ENCODE assay signal across 8 cellular contexts in the genomic region with DNA sequence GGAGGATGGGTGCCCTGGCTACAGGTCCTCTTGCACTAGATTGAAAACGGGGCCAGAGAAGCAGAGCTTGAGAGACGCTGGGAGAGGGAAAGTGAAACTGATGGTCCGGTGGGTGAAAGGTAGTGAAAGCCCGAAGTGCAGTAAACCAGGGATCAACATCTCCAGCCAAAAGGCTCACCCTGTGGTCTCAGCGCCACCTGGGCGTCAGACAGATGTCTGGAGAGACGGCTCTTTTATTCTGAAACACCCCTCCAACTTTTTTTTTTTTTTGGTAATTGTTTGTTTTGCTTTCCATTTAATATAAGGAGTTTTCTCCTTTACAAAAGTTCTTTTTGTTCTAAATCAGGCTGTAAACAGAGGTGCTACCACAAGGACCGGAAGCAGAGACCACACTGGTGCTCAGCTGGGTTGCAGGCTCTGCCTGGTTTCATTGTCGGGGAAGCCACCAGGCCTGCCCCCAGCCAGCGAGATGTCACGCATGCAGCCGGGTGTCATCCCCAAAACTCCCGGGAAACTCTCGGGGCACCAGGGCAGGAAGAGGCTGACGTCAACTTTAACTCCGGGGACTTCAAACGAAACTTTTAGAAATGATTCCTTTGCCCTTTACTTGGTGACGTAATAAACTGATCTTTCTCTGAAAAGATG. TPM values are rescaled to one million over a fixed set of nuclear protein-coding genes. Genes with fewer than 3 reads are reported as not detected.
DNase-seq lines count a peak whose midpoint lies in the region; ATAC-seq lines count a peak whose summit lies in the region.

No MANE protein-coding gene starts in this region.

- H3K27me3 Mint-ChIP-seq in naive thymus-derived CD4-positive, alpha-beta T cell = no peaks in the 10 kb centered on the region

- H3K9ac ChIP-seq in duodenal mucosa (ENCODE audit: low read depth in 1 of 2, low read length in 2 of 2) = peak overlapping the region; percentile 67 to 78
- H3K9ac ChIP-seq in subcutaneous abdominal adipose tissue (ENCODE audit: low read length in 5 of 5) = peak overlapping the region; percentile 26 to 75 (median 70)

- H3K36me3 ChIP-seq in duodenal mucosa (ENCODE audit: control insufficient read depth in 1 of 2, insufficient read depth in 2 of 2, low read length in 2 of 2) (no peaks in the 10 kb centered on the region), subcutaneous abdominal adipose tissue (ENCODE audit: control insufficient read depth in 5 of 5, insufficient read depth in 5 of 5, low read length in 5 of 5) (no peaks in the 10 kb centered on the region)
- H3K36me3 ChIP-seq in naive thymus-derived CD4-positive, alpha-beta T cell (ENCODE audit: control insufficient read depth in 2 of 3, insufficient read depth in 3 of 3, low read length in 3 of 3) = no peaks in the 10 kb centered on the region

- H3K4me1 ChIP-seq in duodenal mucosa (ENCODE audit: control insufficient read depth in 1 of 2, insufficient read depth in 2 of 2, low read length in 2 of 2) (peaks cover 28 to 38% of the 10 kb centered on the region in 2 donors), subcutaneous abdominal adipose tissue (ENCODE audit: control insufficient read depth in 5 of 5, insufficient read depth in 5 of 5, low read length in 5 of 5) (peaks cover 2 to 47% (median 36%) of the 10 kb centered on the region in 5 donors)
- H3K4me1 ChIP-seq in naive thymus-derived CD4-positive, alpha-beta T cell (ENCODE audit: control insufficient read depth in 2 of 2, insufficient read depth in 2 of 2, low read length in 2 of 2) = peaks cover 52 to 54% of the 10 kb centered on the region in 2 donors

- H3K9me3 Mint-ChIP-seq in naive thymus-derived CD4-positive, alpha-beta T cell = no peaks in the 10 kb centered on the region

- peak overlapping the region; percentile 94 to 99 (median 97) for H3K27ac Mint-ChIP-seq in naive thymus-derived CD4-positive, alpha-beta T cell

- H3K27ac ChIP-seq in duodenal mucosa (ENCODE audit: low read depth, low read length) = peak overlapping the region; percentile 34
- peak overlapping the region; percentile 79 for H3K27ac ChIP-seq in naive thymus-derived CD4-positive, alpha-beta T cell (ENCODE audit: low read depth, low read length)
- peak overlapping the region; percentile 71 for H3K27ac ChIP-seq in subcutaneous abdominal adipose tissue (ENCODE audit: low read depth, low read length)

- peak overlapping the region; percentile 78 to 98 (median 92) for H3K4me3 Mint-ChIP-seq in naive thymus-derived CD4-positive, alpha-beta T cell

- H3K4me3 ChIP-seq in duodenal mucosa (ENCODE audit: low read depth in 1 of 2, low read length in 2 of 2) (peak overlapping the region; percentile 72 to 84), subcutaneous abdominal adipose tissue (ENCODE audit: low read depth in 1 of 5, low read length in 5 of 5) (peak overlapping the region; percentile 63 to 74 (median 70))
- H3K4me3 ChIP-seq in naive thymus-derived CD4-positive, alpha-beta T cell (ENCODE audit: low read length) = peak overlapping the region; percentile 49

- CTCF ChIA-PET in naive thymus-derived CD4-positive, alpha-beta T cell (lab: Charles Lee) = interaction anchor here (0.6 to 7.7 kb wide), 14 partner anchors 9 to 331 kb away, joined by 3 to 52 read pairs (median 4); a partner anchor contains a TSS

- DNase-seq in GM04504 (ENCODE audit: low read depth) (peak; percentile 33), LHCN-M2 (ENCODE audit: low read depth) (peak; percentile 32), islet precursor cell (no peak)
- peak; percentile 90 to 94 for DNase-seq in activated CD4-positive, alpha-beta T cell treated with anti-CD3 and anti-CD28 coated beads, Interleukin-2, amount 50 U/mL, for 48 hours
- DNase-seq in naive thymus-derived CD4-positive, alpha-beta T cell = peak; percentile 62 to 98 (median 90)

- ATAC-seq in GM21786 (IDR thresholded peaks at IDR 0.05; ENCODE audit: unreplicated experiment) = peak; percentile 63
- ATAC-seq in naive thymus-derived CD4-positive, alpha-beta T cell = peak; percentile 92

- H3K4me1 Mint-ChIP-seq in naive thymus-derived CD4-positive, alpha-beta T cell = peaks cover 54 to 90% (median 85%) of the 10 kb centered on the region in 7 donors

- H3K27me3 ChIP-seq in duodenal mucosa (ENCODE audit: control insufficient read depth in 1 of 2, insufficient read depth in 2 of 2, low read length in 2 of 2) (no peaks in the 10 kb centered on the region), subcutaneous abdominal adipose tissue (ENCODE audit: control insufficient read depth in 5 of 5, insufficient read depth in 4 of 5, low read length in 5 of 5) (no peaks in the 10 kb centered on the region)
- H3K27me3 ChIP-seq in naive thymus-derived CD4-positive, alpha-beta T cell (ENCODE audit: control insufficient read depth in 2 of 2, insufficient read depth in 2 of 2, low read length in 2 of 2) = no peaks in the 10 kb centered on the region

- H3K9me3 ChIP-seq in duodenal mucosa (ENCODE audit: control insufficient read depth in 1 of 2, low read length in 2 of 2) (no peaks in the 10 kb centered on the region), subcutaneous abdominal adipose tissue (ENCODE audit: control insufficient read depth in 5 of 5, low read length in 5 of 5) (no peaks in the 10 kb centered on the region)
- no peaks in the 10 kb centered on the region for H3K9me3 ChIP-seq in naive thymus-derived CD4-positive, alpha-beta T cell (ENCODE audit: control insufficient read depth in 2 of 3, low read length in 3 of 3)

- POLR2A ChIA-PET in naive thymus-derived CD4-positive, alpha-beta T cell (lab: Charles Lee) = interaction anchor here (0.7 to 8.6 kb wide), 18 partner anchors 9 to 297 kb away, joined by 3 to 88 read pairs (median 4); a partner anchor contains a TSS

- intact Hi-C loops in naive thymus-derived CD4-positive, alpha-beta T cell (cut with micrococcal nuclease) = loop anchor here (1.0 to 10.0 kb wide), 13 partner anchors 11 to 604 kb away; a partner anchor contains a TSS

- peaks cover 0 to 49% (median 0%) of the 10 kb centered on the region in 5 donors for H3K36me3 Mint-ChIP-seq in naive thymus-derived CD4-positive, alpha-beta T cell

RNA-seq across cellular contexts. Expression of a gene that starts 11.2 kb away (rescaled TPM):
- total RNA-seq in LHCN-M2 (2014; rRNA removed) = not detected in 2 replicates
- not detected for polyA plus RNA-seq in LHCN-M2 (2012)
- 100 to 1,000 TPM in 1 of 5 experiments, 10 to 100 TPM in 1, 1 to 10 TPM in 3; 2.5 to 266 (median 6.7) TPM for total RNA-seq in naive thymus-derived CD4-positive, alpha-beta T cell
- polyA plus RNA-seq in naive thymus-derived CD4-positive, alpha-beta T cell = 1 to 10 TPM in 1 of 2 donors, under 1 TPM in 1; 0.85 to 3.0 TPM

RNA-seq across cellular contexts. Expression of a gene that starts 37.9 kb away (rescaled TPM):
- total RNA-seq in LHCN-M2 (2014; rRNA removed) = 29.8 and 39.7 TPM in 2 replicates
- 41.4 TPM for polyA plus RNA-seq in LHCN-M2 (2012)
- 100 to 1,000 TPM; 120 to 158 (median 127) TPM for total RNA-seq in naive thymus-derived CD4-positive, alpha-beta T cell
- 10 to 100 TPM; 66.6 to 83.0 TPM for polyA plus RNA-seq in naive thymus-derived CD4-positive, alpha-beta T cell
